8 cellular contexts compared by ENCODE assay signal in genomic region chr6:169701218-169701952, GRCh38. TPM values are rescaled to one million over a fixed set of nuclear protein-coding genes. Genes with fewer than 3 reads are reported as not detected.
DNase-seq lines count a peak whose midpoint lies in the region; ATAC-seq and TF ChIP-seq lines count a peak whose summit lies in the region.

No MANE protein-coding gene starts in this region.

- H3K4me1 ChIP-seq in mesendoderm (ENCODE audit: control insufficient read depth, low read depth, low read length) (peaks cover 3% of the 10 kb centered on the region), uterus (peaks cover 0 to 9% of the 10 kb centered on the region in 2 donors)

- no peak overlapping the region for H2AK5ac ChIP-seq in mesendoderm (ENCODE audit: low read length)

- H3K27me3 ChIP-seq in mesendoderm (ENCODE audit: insufficient read depth, low read length, poor library complexity) (no peaks in the 10 kb centered on the region), uterus (no peaks in the 10 kb centered on the region)

- H3K18ac ChIP-seq in mesendoderm (ENCODE audit: low read length), result peak overlapping the region; percentile 42

- H3K36me3 ChIP-seq in mesendoderm (ENCODE audit: control insufficient read depth, insufficient read depth, low read length) (peaks cover 1% of the 10 kb centered on the region), uterus (no peaks in the 10 kb centered on the region)

- no peaks in the 10 kb centered on the region for H3K9me3 ChIP-seq in uterus

- peak; percentile 27 for DNase-seq in COLO668 (lab: John Stamatoyannopoulos, UW; ENCODE audit: unreplicated experiment)
- peak; percentile 41 for DNase-seq in M059J (ENCODE audit: low read depth)
- DNase-seq in cardiac fibroblast (ENCODE audit: low read depth in 2 of 2), result no peak
- DNase-seq in mesendoderm, result no peak
- peak in 1 of 2 donors; percentile 34 for DNase-seq in uterus
- no peak for DNase-seq in NCI-H510A (lab: John Stamatoyannopoulos, UW)
- DNase-seq in stimulated activated CD4-positive, alpha-beta T cell treated with anti-CD3 and anti-CD28 coated beads, Interleukin-12 subunit alpha, Interleukin-12 subunit beta, amount 100 ng/mL, for 4 hours, result no peak

- peak overlapping the region; percentile 98 for H3K56ac ChIP-seq in mesendoderm (ENCODE audit: low read length)

- no peak overlapping the region for H4K5ac ChIP-seq in mesendoderm (ENCODE audit: low read length)

- H3K27ac ChIP-seq in mesendoderm (ENCODE audit: low read depth, low read length) (peak overlapping the region; percentile 22), uterus (peak overlapping the region; percentile 86 to 91)

- H3K79me2 ChIP-seq in mesendoderm (ENCODE audit: control insufficient read depth, insufficient read depth, low read length), result peaks cover 37% of the 10 kb centered on the region

- no peak overlapping the region for H2BK120ac ChIP-seq in mesendoderm (ENCODE audit: low read depth, low read length)

- H3K4me3 ChIP-seq in cardiac fibroblast (replicated peaks in 1 of 2; ENCODE audit: low read depth in 2 of 2, low read length in 2 of 2), result peak overlapping the region; percentile 94 to 96
- H3K4me3 ChIP-seq in mesendoderm (ENCODE audit: low read length), result peak overlapping the region; percentile 83
- peak overlapping the region; percentile 67 to 82 for H3K4me3 ChIP-seq in uterus

- peak overlapping the region; percentile 95 for H3K9ac ChIP-seq in mesendoderm (ENCODE audit: low read length)

- peaks cover 26% of the 10 kb centered on the region for H3K79me1 ChIP-seq in mesendoderm (ENCODE audit: low read length)

- H3K23ac ChIP-seq in mesendoderm (ENCODE audit: low read length), result peak overlapping the region; percentile 52

- peak overlapping the region; percentile 79 for H3K4me2 ChIP-seq in mesendoderm (ENCODE audit: low read length)

- no peak for TF ChIP-seq POLR2A in uterus (IDR thresholded peaks at IDR 0.05)

- peak overlapping the region; percentile 7 for H4K8ac ChIP-seq in mesendoderm (ENCODE audit: low read depth, low read length)

- H2BK5ac ChIP-seq in mesendoderm (ENCODE audit: low read length), result no peak overlapping the region

- ATAC-seq in GM21381 (IDR thresholded peaks at IDR 0.05; ENCODE audit: unreplicated experiment), result peak; percentile 10

- intact Hi-C loops in uterus (cut with DNase I; ENCODE audit: low total_unique reads), result no loop called here

- no peak for TF ChIP-seq CTCF in cardiac fibroblast (IDR thresholded peaks at IDR 0.05; ENCODE audit: low read depth, low read length)
- TF ChIP-seq CTCF in uterus (IDR thresholded peaks at IDR 0.05), result no peak

- H3K4ac ChIP-seq in mesendoderm (ENCODE audit: low read depth, low read length), result no peak overlapping the region

- no CpG with 5 or more reads among the region's 56 CpGs for WGBS in mesendoderm (ENCODE audit: extremely low coverage, insufficient coverage, low lambda C conversion rate)

- H2BK15ac ChIP-seq in mesendoderm (replicated peaks; ENCODE audit: low read depth), result no peak overlapping the region

RNA-seq across cellular contexts. Expression of gene WDR27, which starts 0.4 kb away (rescaled TPM):
- 7.9 and 10.6 TPM in 2 replicates for total RNA-seq in M059J (2014; rRNA removed; shearing (Covaris generic))
- 13.4 TPM for polyA plus RNA-seq in mesendoderm (2013, experiment 1 of 2)
- polyA plus RNA-seq in mesendoderm (2013, experiment 2 of 2), result 12.7 TPM
- 10 to 100 TPM; 41.8 to 69.7 (median 59.7) TPM for total RNA-seq in uterus

RNA-seq across cellular contexts. Expression of gene C6orf120, which starts 0.5 kb away (rescaled TPM):
- 29.4 and 43.4 TPM in 2 replicates for total RNA-seq in M059J (2014; rRNA removed; shearing (Covaris generic))
- polyA plus RNA-seq in mesendoderm (2013, experiment 1 of 2), result 21.9 TPM
- 22.2 TPM for polyA plus RNA-seq in mesendoderm (2013, experiment 2 of 2)
- total RNA-seq in uterus, result 10 to 100 TPM; 16.7 to 35.3 (median 29.2) TPM

RNA-seq across cellular contexts. Expression of gene PHF10, which starts 22.9 kb away (rescaled TPM):
- total RNA-seq in M059J (2014; rRNA removed; shearing (Covaris generic)), result 24.6 and 32.7 TPM in 2 replicates
- 60.6 TPM for polyA plus RNA-seq in mesendoderm (2013, experiment 1 of 2)
- 59.5 TPM for polyA plus RNA-seq in mesendoderm (2013, experiment 2 of 2)
- total RNA-seq in uterus, result 100 to 1,000 TPM in 1 of 4 donors, 10 to 100 TPM in 3; 36.2 to 121 (median 67.5) TPM

RNA-seq across cellular contexts. Expression of gene DYNLT2, which starts 50.0 kb away (rescaled TPM):
- total RNA-seq in M059J (2014; rRNA removed; shearing (Covaris generic)), result 0.76 and 1.1 TPM in 2 replicates
- 1.8 TPM for polyA plus RNA-seq in mesendoderm (2013, experiment 1 of 2)
- polyA plus RNA-seq in mesendoderm (2013, experiment 2 of 2), result 1.8 TPM
- 1 to 10 TPM in 2 of 4 donors, under 1 TPM in 1, not detected in 1; 0.26 to 3.0 (median 2.7) TPM for total RNA-seq in uterus

RNA-seq across cellular contexts. Expression of gene ERMARD, which starts 50.0 kb away (rescaled TPM):
- 9.1 and 9.5 TPM in 2 replicates for total RNA-seq in M059J (2014; rRNA removed; shearing (Covaris generic))
- polyA plus RNA-seq in mesendoderm (2013, experiment 1 of 2), result 9.5 TPM
- 8.6 TPM for polyA plus RNA-seq in mesendoderm (2013, experiment 2 of 2)
- total RNA-seq in uterus, result 10 to 100 TPM; 13.5 to 37.1 (median 28.6) TPM

Comparison
In these comparisons a context has a peak if more than half of its experiments do, and no peak if none do; other contexts are left out.
1. DNase-seq: peak in COLO668 (single experiment) and M059J (single experiment); none in cardiac fibroblast (0 of 2), mesendoderm (single experiment), NCI-H510A (single experiment) and stimulated activated CD4-positive, alpha-beta T cell treated with anti-CD3 and anti-CD28 coated beads, Interleukin-12 subunit alpha, Interleukin-12 subunit beta, amount 100 ng/mL, for 4 hours (single experiment).
2. Peak in every context shown above with its lines, with median percentiles within 50 percentile points of each other: H3K4me3 ChIP-seq.